In the genomic region with DNA sequence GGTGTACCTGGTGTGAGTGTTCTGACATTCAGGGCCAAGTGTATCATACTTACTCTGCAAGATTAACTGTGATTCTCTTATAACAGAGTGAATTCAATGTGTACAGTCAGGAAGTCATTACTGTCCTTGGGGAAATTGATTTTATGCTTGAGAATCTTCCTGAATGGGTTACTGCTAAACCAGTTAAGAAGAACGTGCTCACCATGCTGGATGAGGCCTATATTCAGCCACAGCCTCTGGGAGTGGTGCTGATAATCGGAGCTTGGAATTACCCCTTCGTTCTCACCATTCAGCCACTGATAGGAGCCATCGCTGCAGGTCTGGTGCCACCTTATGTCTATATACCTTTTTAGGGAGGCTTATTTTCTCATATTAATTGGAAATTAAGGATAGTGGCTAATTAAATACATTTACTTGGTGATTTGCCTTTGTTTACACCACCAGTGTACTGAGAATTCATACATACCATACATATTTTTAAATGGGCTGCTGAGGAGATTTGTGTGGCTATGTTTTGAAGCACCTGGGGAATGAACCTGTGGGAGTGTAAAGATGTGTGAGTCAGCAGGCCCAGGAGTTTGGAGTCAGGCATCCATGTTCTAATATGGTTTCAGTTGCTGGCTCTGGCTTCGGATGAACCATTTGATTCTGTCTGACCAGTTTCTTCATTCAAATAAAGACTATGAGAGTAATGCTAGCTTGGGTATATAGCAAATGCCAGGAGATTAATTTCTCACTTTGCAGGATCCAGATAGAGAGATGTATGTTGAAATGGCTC, we compare ENCODE assay signal across 11 cellular contexts. TPM values are rescaled to one million over a fixed set of nuclear protein-coding genes. Genes with fewer than 3 reads are reported as not detected.
A peak's percentile ranks its signal among the peaks of the same experiment; 100 is the strongest.
DNase-seq lines count a peak whose midpoint lies in the region; ATAC-seq and TF ChIP-seq lines count a peak whose summit lies in the region.
"Had no signal": no experiment of that assay in that cellular context is flagged by ENCODE, and none has a peak within 500 bp of the region (broad histone marks: within the 10 kb centered on the region; RNA-seq: fewer than 3 reads in every experiment).

No MANE protein-coding gene starts in this region.

- H2AFZ ChIP-seq in PC-3 (ENCODE audit: low read length) = no peak overlapping the region

- H3K36me3 Mint-ChIP-seq in endodermal cell (ENCODE audit: low read depth) = peaks cover 47% of the 10 kb centered on the region

- H3K36me3 ChIP-seq in PC-3 (ENCODE audit: low read depth, low read length) (peaks cover 28% of the 10 kb centered on the region), endodermal cell (ENCODE audit: control insufficient read depth, insufficient read depth, low read length) (peaks cover 47% of the 10 kb centered on the region), upper lobe of right lung (peaks cover 43% of the 10 kb centered on the region)

- DNase-seq in PC-3 (peak; percentile 50), endodermal cell (no peak), mucosa of gallbladder (ENCODE audit: low spot score) (peak; percentile 43), upper lobe of right lung (no peak), SHP77 (lab: John Stamatoyannopoulos, UW) (no peak), medulla oblongata (ENCODE audit: extremely low spot score) (no peak)
- no peak for DNase-seq in stimulated activated CD4-positive, alpha-beta T cell treated with anti-CD3 and anti-CD28 coated beads, Interleukin-1b, Interleukin-23, amount 100 ng/mL, for 48 hours
- DNase-seq: activated CD8-positive, alpha-beta memory T cell treated with anti-CD3 and anti-CD28 coated beads for 24 hours; NCI-H1930 had no signal

- H3K4me1 ChIP-seq in PC-3 (ENCODE audit: insufficient read depth, low read length) = peaks cover 42% of the 10 kb centered on the region
- peaks cover 4% of the 10 kb centered on the region for H3K4me1 ChIP-seq in endodermal cell (ENCODE audit: control insufficient read depth, insufficient read depth, low read length)
- peaks cover 33% of the 10 kb centered on the region for H3K4me1 ChIP-seq in upper lobe of right lung

- peaks cover 30% of the 10 kb centered on the region for H3K9me3 Mint-ChIP-seq in endodermal cell
- H3K9me3 Mint-ChIP-seq: activated naive CD4-positive, alpha-beta T cell treated with anti-CD3 and anti-CD28 coated beads, Interleukin-2, amount 50 U/mL, for 72 hours; T-helper 2 cell treated with Interferon-gamma antibody and Interleukin-4, amounts not matched to agents 5 μg/mL and 100 μg/mL, for 36 hours had no signal

- peak overlapping the region; percentile 92 for H3K4me2 ChIP-seq in PC-3 (ENCODE audit: low read length)

- H3K9me2 ChIP-seq in PC-3 (replicated peaks; ENCODE audit: low read length) = no peaks in the 10 kb centered on the region

- BruUV-seq in PC-3 (replicated peaks; lab: Mats Ljungman, UMichigan) = no TSS peak

- intact Hi-C loops in PC-3 (cut with micrococcal nuclease) = no loop called here
- intact Hi-C loops in upper lobe of right lung (cut with DNase I) = no loop called here

- peaks cover 66% of the 10 kb centered on the region for H3K79me2 ChIP-seq in PC-3 (ENCODE audit: low read length)

- WGBS in endodermal cell (ENCODE audit: insufficient coverage in 1 of 2, insufficient read length in 1 of 2), 2 experiments = 89 to 94% methylated on average over 4 to 5 of the region's 5 CpGs

- peaks cover 7% of the 10 kb centered on the region for H3F3A ChIP-seq in PC-3 (ENCODE audit: low read length, unreplicated experiment)

- H3K4me3 ChIP-seq in PC-3 (ENCODE audit: low read length) (peak overlapping the region; percentile 90), endodermal cell (ENCODE audit: low read length) (peak overlapping the region; percentile 99), upper lobe of right lung (no peak overlapping the region)

- no peak for ATAC-seq in PC-3
- ATAC-seq in upper lobe of right lung = no peak
- ATAC-seq: activated naive CD4-positive, alpha-beta T cell treated with anti-CD3 and anti-CD28 coated beads, Interleukin-2, amount 50 U/mL, for 72 hours had no signal

- H3K27ac Mint-ChIP-seq in endodermal cell = no peak overlapping the region
- H3K27ac Mint-ChIP-seq: activated naive CD4-positive, alpha-beta T cell treated with anti-CD3 and anti-CD28 coated beads, Interleukin-2, amount 50 U/mL, for 72 hours; T-helper 2 cell treated with Interferon-gamma antibody and Interleukin-4, amounts not matched to agents 5 μg/mL and 100 μg/mL, for 36 hours had no signal

- CTCF ChIA-PET in PC-3 (lab: Charles Lee) = no interaction called here

- POLR2A ChIA-PET in PC-3 (lab: Charles Lee; ENCODE audit: unreplicated experiment) = no interaction called here

- no peak for TF ChIP-seq CTCF in PC-3 (conservative IDR thresholded peaks at IDR 0.05; ENCODE audit: low read depth, low read length)
- no peak for TF ChIP-seq CTCF in endodermal cell (conservative IDR thresholded peaks at IDR 0.05)
- TF ChIP-seq CTCF in upper lobe of right lung (IDR thresholded peaks at IDR 0.05) = no peak

- no peak overlapping the region for H3K4me3 Mint-ChIP-seq in endodermal cell

- peaks cover 1% of the 10 kb centered on the region for H3K27me3 Mint-ChIP-seq in endodermal cell (ENCODE audit: insufficient read depth)

- H3K27me3 ChIP-seq in PC-3 (ENCODE audit: low read length) (no peaks in the 10 kb centered on the region), endodermal cell (ENCODE audit: control insufficient read depth, insufficient read depth, low read length, poor library complexity, severe bottlenecking) (no peaks in the 10 kb centered on the region), upper lobe of right lung (no peaks in the 10 kb centered on the region)

- H3K27ac ChIP-seq in PC-3 (ENCODE audit: low read length) (peak overlapping the region; percentile 76), endodermal cell (ENCODE audit: low read depth, low read length) (no peak overlapping the region), upper lobe of right lung (peak overlapping the region; percentile 33)

- peaks cover 4% of the 10 kb centered on the region; the same call in 1 of the 2 replicates for H4K20me1 ChIP-seq in PC-3 (ENCODE audit: low read length)

- H3K9ac ChIP-seq in PC-3 (ENCODE audit: low read length) = peak overlapping the region; percentile 81
- H3K9ac ChIP-seq in endodermal cell (ENCODE audit: extremely low read depth, low read length, poor library complexity, severe bottlenecking) = no peak overlapping the region

- peaks cover 23% of the 10 kb centered on the region for H3K4me1 Mint-ChIP-seq in endodermal cell

- H3K9me3 ChIP-seq in PC-3 (ENCODE audit: low read length) (no peaks in the 10 kb centered on the region), endodermal cell (ENCODE audit: control insufficient read depth, low read length) (peaks cover 34% of the 10 kb centered on the region), upper lobe of right lung (no peaks in the 10 kb centered on the region)

RNA-seq across cellular contexts. Expression of gene ALDH3A2, which starts 3.1 kb away (rescaled TPM):
- 125 and 143 TPM in 2 replicates for total RNA-seq in PC-3 (2014; rRNA removed)
- 10 to 100 TPM; 26.9 to 60.1 TPM for total RNA-seq in endodermal cell
- 51.0 TPM for polyA plus RNA-seq in endodermal cell (2013, experiment 1 of 2)
- 44.7 TPM for polyA plus RNA-seq in endodermal cell (2013, experiment 2 of 2)
- total RNA-seq in mucosa of gallbladder = 373 TPM
- total RNA-seq in upper lobe of right lung = 134 TPM

Comparison
In these comparisons a context has a peak if more than half of its experiments do, and no peak if none do; other contexts are left out.
1. DNase-seq: peak in PC-3 (single experiment) and mucosa of gallbladder (single experiment); none in endodermal cell (single experiment), upper lobe of right lung (single experiment), stimulated activated CD4-positive, alpha-beta T cell treated with anti-CD3 and anti-CD28 coated beads, Interleukin-1b, Interleukin-23, amount 100 ng/mL, for 48 hours (single experiment), SHP77 (0 of 2) and medulla oblongata (single experiment).